Comparison of ENCODE assay signal across 19 cellular contexts in the genomic region with DNA sequence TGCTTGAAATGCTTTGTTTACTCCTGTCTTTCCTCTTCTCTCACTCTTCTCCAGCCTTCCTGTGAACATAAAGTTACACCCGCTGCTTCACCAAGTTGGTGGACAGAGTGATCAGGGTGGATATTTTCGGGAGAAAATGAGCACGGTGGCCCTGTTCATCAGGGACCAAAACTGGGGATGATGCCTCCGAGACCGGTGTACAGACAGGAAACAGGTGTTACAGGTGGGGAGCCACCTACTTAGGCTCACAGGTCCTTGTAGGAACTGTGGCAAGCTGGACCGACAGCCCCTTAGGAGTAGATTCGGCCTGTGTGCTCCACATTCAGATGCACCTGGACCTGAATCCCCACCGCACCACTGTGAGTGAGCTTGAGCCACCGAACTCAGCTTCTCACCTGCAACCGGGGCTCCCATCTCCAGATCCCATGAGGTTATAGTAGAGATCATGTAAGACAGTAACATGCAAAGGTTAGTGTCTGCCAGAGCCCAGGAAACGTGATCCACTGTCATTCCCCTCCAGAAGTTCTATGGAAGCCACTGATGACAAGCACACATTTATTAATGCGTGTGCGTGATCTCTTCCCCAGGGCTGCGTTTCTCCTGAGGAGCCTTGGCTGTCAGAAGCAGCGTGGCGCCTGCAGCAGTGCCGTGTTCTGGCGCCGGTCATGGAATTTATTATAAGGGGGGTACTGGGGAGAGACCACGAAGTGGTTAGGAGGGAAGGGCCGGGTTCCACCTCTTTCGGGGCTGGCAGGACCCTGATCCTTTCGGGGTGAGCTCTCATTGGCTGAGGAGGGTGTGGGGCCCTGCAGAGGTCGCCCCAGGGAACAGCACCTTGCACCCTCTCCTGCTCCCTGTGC.
DNase-seq lines count a peak whose midpoint lies in the region; ATAC-seq and TF ChIP-seq lines count a peak whose summit lies in the region.
"Had no signal": no experiment of that assay in that cellular context is flagged by ENCODE, and none has a peak within 500 bp of the region (broad histone marks: within the 10 kb centered on the region; RNA-seq: fewer than 3 reads in every experiment).

No MANE protein-coding gene starts in this region.

- intact Hi-C loops in posterior vena cava (cut with DNase I) (no loop called here), gastrocnemius medialis (cut with DNase I; ENCODE audit: low total_unique reads) (no loop called here)

- no peak overlapping the region for H3K27ac ChIP-seq in DOHH2 (ENCODE audit: low read depth, low read length)
- H3K27ac ChIP-seq in coronary artery, result no peak overlapping the region
- no peak overlapping the region for H3K27ac ChIP-seq in gastrocnemius medialis
- H3K27ac ChIP-seq: C4-2B had no signal

- no peak overlapping the region; the same call in 1 of the 2 replicates for H3K4me2 ChIP-seq in DOHH2 (ENCODE audit: low read length)

- no peak for TF ChIP-seq POLR2A in gastrocnemius medialis (IDR thresholded peaks at IDR 0.05)

- no peaks in the 10 kb centered on the region for H3F3A ChIP-seq in DOHH2 (ENCODE audit: control insufficient read depth, insufficient read depth)

- peaks cover 4% of the 10 kb centered on the region; the same call in 1 of the 2 replicates for H3K9me3 ChIP-seq in DOHH2 (ENCODE audit: control insufficient read depth, insufficient read depth, low read length)
- H3K9me3 ChIP-seq in gastrocnemius medialis, result no peaks in the 10 kb centered on the region
- H3K9me3 ChIP-seq: HAP-1 had no signal

- in situ Hi-C loops in gastrocnemius medialis (cut with MboI; ENCODE audit: low sequenced_read_pairs in 4 of 4), result loop anchor here in 1 of 4 donors (25.0 kb wide), 1 partner anchor 442 kb away; a partner anchor contains a TSS

- H3K27me3 ChIP-seq in DOHH2 (ENCODE audit: control insufficient read depth, low read length) (peaks cover 6% of the 10 kb centered on the region; the same call in 1 of the 2 replicates), gastrocnemius medialis (no peaks in the 10 kb centered on the region)

- H3K79me2 ChIP-seq in DOHH2 (ENCODE audit: control insufficient read depth, low read length), result no peaks in the 10 kb centered on the region

- peaks cover 7% of the 10 kb centered on the region for H3K4me1 Mint-ChIP-seq in glutamatergic neuron (ENCODE audit: low read depth, unreplicated experiment)

- peaks cover 7% of the 10 kb centered on the region for H3K36me3 Mint-ChIP-seq in glutamatergic neuron (ENCODE audit: unreplicated experiment)

- H3K27me3 Mint-ChIP-seq in glutamatergic neuron (ENCODE audit: unreplicated experiment), result peaks cover 4% of the 10 kb centered on the region

- no peak overlapping the region for H3K27ac Mint-ChIP-seq in glutamatergic neuron (ENCODE audit: unreplicated experiment)

- ATAC-seq in gastrocnemius medialis, result no peak
- ATAC-seq: GM12878 had no signal

- H3K4me1 ChIP-seq in DOHH2 (ENCODE audit: control insufficient read depth, low read length) (peaks cover 21% of the 10 kb centered on the region), gastrocnemius medialis (no peaks in the 10 kb centered on the region)
- H3K4me1 ChIP-seq: HAP-1 had no signal

- H3K4me3 ChIP-seq in DOHH2 (ENCODE audit: low read length) (0 out of 2 replicates have a peak overlapping the region, but pooled peaks have one; percentile 17), coronary artery (no peak overlapping the region), gastrocnemius medialis (no peak overlapping the region)
- H3K4me3 ChIP-seq: GM12878, HAP-1 had no signal

- TF ChIP-seq CTCF in DOHH2 (IDR thresholded peaks at IDR 0.05; ENCODE audit: low read depth, low read length, poor library complexity, severe bottlenecking), result no peak
- TF ChIP-seq CTCF in coronary artery (IDR thresholded peaks at IDR 0.05), result no peak
- no peak for TF ChIP-seq CTCF in gastrocnemius medialis (IDR thresholded peaks at IDR 0.05 in 4 of 5, conservative IDR thresholded peaks at IDR 0.05 in 1 of 5)
- no peak for TF ChIP-seq CTCF in glutamatergic neuron (IDR thresholded peaks at IDR 0.05; ENCODE audit: partially characterized antibody, unreplicated experiment)

- H3K36me3 ChIP-seq in DOHH2 (ENCODE audit: control insufficient read depth, low read length) (no peaks in the 10 kb centered on the region), gastrocnemius medialis (no peaks in the 10 kb centered on the region)
- H3K36me3 ChIP-seq: HAP-1 had no signal

- no peaks in the 10 kb centered on the region for H4K20me1 ChIP-seq in DOHH2 (ENCODE audit: control insufficient read depth, insufficient read depth, low read depth, low read length)

- H3K4me3 Mint-ChIP-seq in glutamatergic neuron (ENCODE audit: unreplicated experiment), result no peak overlapping the region

- DNase-seq in NCI-H345 (lab: John Stamatoyannopoulos, UW) (peak; percentile 20), NCI-H345 treated with DMSO at 0.1 percent for 48 hours (lab: John Stamatoyannopoulos, UW; ENCODE audit: unreplicated experiment) (no peak), coronary artery (ENCODE audit: low spot score) (peak; percentile 55), posterior vena cava (ENCODE audit: low spot score) (peak; percentile 64), NCI-H2227 (lab: John Stamatoyannopoulos, UW; ENCODE audit: unreplicated experiment) (no peak), gastrocnemius medialis (no peak), glutamatergic neuron (no peak)
- DNase-seq: COR-L47; DMS153; IMR-90; Kasumi-1; NCI-H1105 treated with DMSO at 0.1 percent for 48 hours; NCI-H2029 treated with DMSO at 0.1 percent for 48 hours; NCI-H446; NK-92 treated with Interleukin-12 subunit alpha and Interleukin-12 subunit beta, amount 100 ng/mL, for 24 hours had no signal

- H3K9me2 ChIP-seq in DOHH2 (replicated peaks; ENCODE audit: control insufficient read depth, low read length), result no peaks in the 10 kb centered on the region

- H3K9me3 Mint-ChIP-seq in glutamatergic neuron (ENCODE audit: unreplicated experiment), result peaks cover under 1% of the 10 kb centered on the region

Comparison
In these comparisons a context has a peak if more than half of its experiments do, and no peak if none do; other contexts are left out.
1. DNase-seq: peak in NCI-H345 (single experiment), coronary artery (single experiment) and posterior vena cava (single experiment); none in NCI-H345 treated with DMSO at 0.1 percent for 48 hours (single experiment), NCI-H2227 (single experiment), gastrocnemius medialis (0 of 2) and glutamatergic neuron (single experiment).